Comparison of ENCODE assay signal across 1 cellular context in the genomic region with DNA sequence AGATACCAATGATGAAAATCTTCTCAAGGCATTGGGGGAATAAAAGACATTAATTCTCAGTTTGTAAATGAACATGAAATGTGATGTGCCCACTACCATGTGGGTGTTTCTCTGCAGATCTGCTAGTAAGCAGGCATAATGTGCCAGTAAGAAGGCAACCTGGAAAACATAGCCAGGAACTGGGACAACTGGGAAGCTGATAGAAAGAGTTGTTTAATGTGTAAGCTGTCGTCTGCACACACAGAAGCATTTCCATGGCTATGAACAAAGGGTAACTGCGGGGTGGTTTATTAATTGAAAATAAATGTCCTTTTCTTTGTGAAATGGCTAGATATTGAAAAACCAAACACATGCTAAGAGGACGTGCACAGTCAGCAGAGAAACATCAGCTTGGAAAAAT.
TF ChIP-seq lines count a peak whose summit lies in the region.

No MANE protein-coding gene starts in this region.

TF ChIP-seq in HepG2, 621 proteins besides CTCF, POLR2A, EP300 and RAD21:
- TF ChIP-seq BORCS8-MEF2B (CRISPR knock-in tag; IDR thresholded peaks at IDR 0.05) (no peak), ZFP82 (CRISPR knock-in tag; IDR thresholded peaks at IDR 0.05; ENCODE audit: borderline replicate concordance) (no peak), ATF7-NPFF (CRISPR knock-in tag; IDR thresholded peaks at IDR 0.05; ENCODE audit: low read depth) (no peak), KDM5A (IDR thresholded peaks at IDR 0.05; ENCODE audit: borderline replicate concordance, low read length) (no peak)
